In genomic region chr19:39341720-39342604, GRCh38 we compare ENCODE assay signal across 8 cellular contexts. TPM values are rescaled to one million over a fixed set of nuclear protein-coding genes. Genes with fewer than 3 reads are reported as not detected.
DNase-seq lines count a peak whose midpoint lies in the region; ATAC-seq and TF ChIP-seq lines count a peak whose summit lies in the region.

SAMD4B (plus strand) TSS chr19:39342421; CDS start chr19:39356894, 14,473 bp downstream.

- TF ChIP-seq RAD21 in liver (IDR thresholded peaks at IDR 0.05), result peak; percentile 60 to 77

- no peaks in the 10 kb centered on the region for H3K27me3 ChIP-seq in CD4-positive, CD25-positive, alpha-beta regulatory T cell (ENCODE audit: control insufficient read depth, insufficient read depth, low read length)
- H3K27me3 ChIP-seq in liver (ENCODE audit: control insufficient read depth in 4 of 4, insufficient read depth in 4 of 4, low read length in 3 of 4), result no peaks in the 10 kb centered on the region

- no peaks in the 10 kb centered on the region for H3K9me3 ChIP-seq in CD4-positive, CD25-positive, alpha-beta regulatory T cell (ENCODE audit: control insufficient read depth in 2 of 2, low read length in 2 of 2)
- H3K9me3 ChIP-seq in liver (ENCODE audit: control insufficient read depth in 4 of 4, low read length in 3 of 4), result no peaks in the 10 kb centered on the region

- TF ChIP-seq CTCF in liver (IDR thresholded peaks at IDR 0.05; ENCODE audit: low read depth, low read length, missing input control), result peak; percentile 87

- no peaks in the 10 kb centered on the region for H3K9me3 Mint-ChIP-seq in CD4-positive, CD25-positive, alpha-beta regulatory T cell

- peaks cover 20 to 78% (median 59%) of the 10 kb centered on the region in 4 donors for H3K4me1 Mint-ChIP-seq in CD4-positive, CD25-positive, alpha-beta regulatory T cell

- peak within 1 kb of the TSS; percentile 94 to 98 (median 97) for H3K27ac Mint-ChIP-seq in CD4-positive, CD25-positive, alpha-beta regulatory T cell

- H3K27ac ChIP-seq in CD4-positive, CD25-positive, alpha-beta regulatory T cell (ENCODE audit: insufficient read depth, low read length, poor library complexity, severe bottlenecking), result peak within 1 kb of the TSS; percentile 86
- H3K27ac ChIP-seq in liver (ENCODE audit: low read depth in 1 of 2, low read length in 2 of 2), result peak within 1 kb of the TSS; percentile 81 to 82

- H3K4me3 Mint-ChIP-seq in CD4-positive, CD25-positive, alpha-beta regulatory T cell, result peak within 1 kb of the TSS; percentile 93 to 100 (median 99)

- peaks cover 5% of the 10 kb centered on the region for H3K36me3 ChIP-seq in CD4-positive, CD25-positive, alpha-beta regulatory T cell (ENCODE audit: control insufficient read depth, insufficient read depth, low read length)
- H3K36me3 ChIP-seq in liver (ENCODE audit: control insufficient read depth in 4 of 4, insufficient read depth in 3 of 4, low read depth in 1 of 4, low read length in 3 of 4), result peaks cover 0 to 4% (median 0%) of the 10 kb centered on the region in 4 donors

- peak within 1 kb of the TSS; percentile 90 for H3K4me3 ChIP-seq in CD4-positive, CD25-positive, alpha-beta regulatory T cell (ENCODE audit: low read depth, low read length)
- H3K4me3 ChIP-seq in liver (ENCODE audit: low read depth in 1 of 3, low read length in 3 of 3), result peak within 1 kb of the TSS; percentile 72 to 99 (median 91)

- peak; percentile 88 to 89 for ATAC-seq in CD4-positive, CD25-positive, alpha-beta regulatory T cell (ENCODE audit: low read depth in 2 of 2)
- ATAC-seq in GM19395 (IDR thresholded peaks at IDR 0.05; ENCODE audit: unreplicated experiment) (peak; percentile 89), HG03565 (IDR thresholded peaks at IDR 0.05; ENCODE audit: unreplicated experiment) (peak; percentile 76)

- H3K4me1 ChIP-seq in CD4-positive, CD25-positive, alpha-beta regulatory T cell (ENCODE audit: control insufficient read depth, insufficient read depth, low read length, poor library complexity, severe bottlenecking), result peaks cover 41% of the 10 kb centered on the region
- peaks cover 5 to 29% (median 16%) of the 10 kb centered on the region in 4 donors for H3K4me1 ChIP-seq in liver (ENCODE audit: control insufficient read depth in 4 of 4, insufficient read depth in 4 of 4, low read length in 3 of 4)

- H3K9ac ChIP-seq in liver (ENCODE audit: low read depth in 1 of 2, low read length in 2 of 2), result peak within 1 kb of the TSS; percentile 80 to 97

- DNase-seq in CD4-positive, CD25-positive, alpha-beta regulatory T cell, result peak; percentile 99 to 100 (median 99)
- DNase-seq in NCI-H748 treated with DMSO at 0.1 percent for 48 hours (lab: John Stamatoyannopoulos, UW) (peak; percentile 99), dermis blood vessel endothelial cell (peak; percentile 98)
- peak; percentile 99 for DNase-seq in activated CD4-positive, alpha-beta T cell treated with anti-CD3 and anti-CD28 coated beads, Interleukin-2, amount 50 U/mL, for 4 hours
- DNase-seq in stimulated activated CD4-positive, alpha-beta T cell treated with anti-CD3 and anti-CD28 coated beads, Interleukin-4, amount 100 ng/mL, for 24 hours, result peak; percentile 99

- WGBS in liver, result under 1% methylated on average over 105 of the region's 105 CpGs

- peaks cover 7% of the 10 kb centered on the region for H3K27me3 Mint-ChIP-seq in CD4-positive, CD25-positive, alpha-beta regulatory T cell

- peaks cover 15% of the 10 kb centered on the region for H3K36me3 Mint-ChIP-seq in CD4-positive, CD25-positive, alpha-beta regulatory T cell

TF ChIP-seq in liver, 16 proteins besides CTCF, POLR2A, EP300 and RAD21:
- TF ChIP-seq GABPA (IDR thresholded peaks at IDR 0.05 in 1 of 2, conservative IDR thresholded peaks at IDR 0.05 in 1 of 2), result peak; percentile 79 to 90
- peak; percentile 16 for TF ChIP-seq FOXA2 (IDR thresholded peaks at IDR 0.05)
- no peak for TF ChIP-seq JUND (IDR thresholded peaks at IDR 0.05)
- TF ChIP-seq SP1 (IDR thresholded peaks at IDR 0.05), result peak; percentile 60
- peak; percentile 81 for TF ChIP-seq YY1 (IDR thresholded peaks at IDR 0.05)
- peak; percentile 84 for TF ChIP-seq REST (IDR thresholded peaks at IDR 0.05)
- no peak for TF ChIP-seq MAX (IDR thresholded peaks at IDR 0.05)
- no peak for TF ChIP-seq ATF3 (IDR thresholded peaks at IDR 0.05)
- TF ChIP-seq ZBTB33 (IDR thresholded peaks at IDR 0.05), result peak; percentile 65
- TF ChIP-seq EGR1 (IDR thresholded peaks at IDR 0.05; ENCODE audit: low read depth in 2 of 2), result no peak
- TF ChIP-seq TAF1 (conservative IDR thresholded peaks at IDR 0.05), result peak; percentile 90
- TF ChIP-seq HNF4G (IDR thresholded peaks at IDR 0.05), result no peak
- peak; percentile 52 to 66 for TF ChIP-seq RXRA (IDR thresholded peaks at IDR 0.05)
- TF ChIP-seq HNF4A (conservative IDR thresholded peaks at IDR 0.05), result peak in 1 of 2 donors; percentile 33
- TF ChIP-seq NR2F2 (IDR thresholded peaks at IDR 0.05), result peak; percentile 34
- TF ChIP-seq FOXA1 (IDR thresholded peaks at IDR 0.05), result peak; percentile 26

RNA-seq across cellular contexts. Expression of gene SAMD4B, which starts in this region (rescaled TPM):
- total RNA-seq in CD4-positive, CD25-positive, alpha-beta regulatory T cell, result 78.9 TPM
- polyA plus RNA-seq in CD4-positive, CD25-positive, alpha-beta regulatory T cell, result 1 to 10 TPM; 5.7 to 9.9 (median 6.5) TPM
- 32.2 and 55.7 TPM in 2 replicates for total RNA-seq in dermis blood vessel endothelial cell
- total RNA-seq in liver, result 10 to 100 TPM; 22.5 to 38.4 TPM
- 10 to 100 TPM; 17.3 to 39.4 TPM for polyA plus RNA-seq in liver

Comparison
In these comparisons a context has a peak if more than half of its experiments do, and no peak if none do; other contexts are left out.
1. Peak in every context shown above with its lines: DNase-seq, ATAC-seq, H3K4me3 ChIP-seq and H3K27ac ChIP-seq.